ENCODE assay signal across 18 cellular contexts in genomic region chr1:156615946-156616345, GRCh38. TPM values are rescaled to one million over a fixed set of nuclear protein-coding genes. Genes with fewer than 3 reads are reported as not detected.
A peak's percentile ranks its signal among the peaks of the same experiment; 100 is the strongest.
DNase-seq lines count a peak whose midpoint lies in the region; FAIRE-seq and TF ChIP-seq lines count a peak whose summit lies in the region.
"Had no signal": no experiment of that assay in that cellular context is flagged by ENCODE, and none has a peak within 500 bp of the region (broad histone marks: within the 10 kb centered on the region; RNA-seq: fewer than 3 reads in every experiment).

No MANE protein-coding gene starts in this region.

- BruUV-seq in Caco-2 (replicated peaks; lab: Mats Ljungman, UMichigan) = no TSS peak

- H3K27ac ChIP-seq in C4-2B (peak overlapping the region; percentile 76), breast epithelium (peak overlapping the region; percentile 13 to 81), kidney (ENCODE audit: low read depth in 2 of 2, low read length in 2 of 2) (peak overlapping the region; percentile 62 to 74)

- intact Hi-C loops in breast epithelium (cut with DNase I; ENCODE audit: low total_unique reads) (no loop called here), kidney (cut with DNase I) (no loop called here), Caco-2 (cut with micrococcal nuclease; ENCODE audit: unreplicated experiment) (no loop called here), CD14-positive monocyte (cut with micrococcal nuclease) (no loop called here)

- peaks cover 7% of the 10 kb centered on the region for H3K4me1 Mint-ChIP-seq in Caco-2 (ENCODE audit: low read depth, unreplicated experiment)
- peaks cover 6% of the 10 kb centered on the region for H3K4me1 Mint-ChIP-seq in CD14-positive monocyte

- CTCF ChIA-PET in Caco-2 (lab: Charles Lee) = no interaction called here

- no peak for TF ChIP-seq POLR2A in breast epithelium (IDR thresholded peaks at IDR 0.05)

- H3K4me3 ChIP-seq in breast epithelium (peak overlapping the region in 2 of 3 donors; percentile 19 to 43), kidney (ENCODE audit: low read length in 2 of 2) (peak overlapping the region in 1 of 2 donors; percentile 8), skeletal muscle satellite cell (ENCODE audit: low read length) (no peak overlapping the region), Caco-2 (ENCODE audit: low read depth, low read length) (no peak overlapping the region)

- H3K9me3 ChIP-seq in breast epithelium = no peaks in the 10 kb centered on the region
- no peaks in the 10 kb centered on the region for H3K9me3 ChIP-seq in kidney (ENCODE audit: control insufficient read depth in 1 of 2, low read length in 2 of 2)
- no peaks in the 10 kb centered on the region for H3K9me3 ChIP-seq in skeletal muscle satellite cell (replicated peaks; ENCODE audit: low read length)
- H3K9me3 ChIP-seq in Caco-2 = no peaks in the 10 kb centered on the region

- POLR2A ChIA-PET in Caco-2 (lab: Charles Lee) = interaction anchor here (0.6 kb wide), 1 partner anchor 89 kb away, joined by 3 read pairs; no protein-coding TSS in a partner anchor

- H3K4me1 ChIP-seq in breast epithelium (no peaks in the 10 kb centered on the region), kidney (ENCODE audit: control insufficient read depth in 1 of 2, insufficient read depth in 1 of 2, low read depth in 1 of 2, low read length in 2 of 2) (peaks cover 0 to 3% of the 10 kb centered on the region in 2 donors), skeletal muscle satellite cell (ENCODE audit: control insufficient read depth, insufficient read depth, low read length) (peaks cover 9% of the 10 kb centered on the region), Caco-2 (0 out of 2 replicates have a peak, but pooled peaks cover 4% of the 10 kb centered on the region)

- no peak for TF ChIP-seq CTCF in C4-2B (conservative IDR thresholded peaks at IDR 0.05)
- TF ChIP-seq CTCF in breast epithelium (IDR thresholded peaks at IDR 0.05) = no peak
- TF ChIP-seq CTCF in kidney (IDR thresholded peaks at IDR 0.05; ENCODE audit: borderline replicate concordance, extremely low read depth, insufficient read depth) = no peak
- TF ChIP-seq CTCF in Caco-2 (IDR thresholded peaks at IDR 0.05; ENCODE audit: insufficient read depth in 1 of 2, low read depth in 1 of 2, low read length in 1 of 2, severe bottlenecking in 1 of 2, unreplicated experiment in 1 of 2) = no peak
- TF ChIP-seq CTCF in CD14-positive monocyte (IDR thresholded peaks at IDR 0.05) = no peak

- no peak for DNase-seq in breast epithelium (ENCODE audit: low spot score in 2 of 2)
- DNase-seq in kidney = peak; percentile 74
- DNase-seq in Caco-2 = no peak
- no peak for DNase-seq in CD14-positive monocyte (ENCODE audit: low spot score)
- no peak for DNase-seq in NCI-H1092 (lab: John Stamatoyannopoulos, UW)
- DNase-seq in NCI-H146 (lab: John Stamatoyannopoulos, UW) = no peak
- DNase-seq: activated CD8-positive, alpha-beta memory T cell treated with anti-CD3 and anti-CD28 coated beads, Interleukin-2, amount 50 U/mL, for 4 hours; activated naive CD4-positive, alpha-beta T cell treated with anti-CD3 and anti-CD28 coated beads for 36 hours; DMS79 treated with DMSO at 0.1 percent for 48 hours; effector memory CD8-positive, alpha-beta T cell; RPMI8226; stimulated activated CD4-positive, alpha-beta T cell treated with anti-CD3 and anti-CD28 coated beads, Interleukin-2, amount 100 ng/mL, for 48 hours had no signal

- H3K27me3 Mint-ChIP-seq in Caco-2 (ENCODE audit: insufficient read depth, unreplicated experiment) = peaks cover 13% of the 10 kb centered on the region
- peaks cover 43 to 84% (median 53%) of the 10 kb centered on the region in 3 donors for H3K27me3 Mint-ChIP-seq in CD14-positive monocyte (ENCODE audit: low read depth in 3 of 3)

- FAIRE-seq in kidney (lab: Jason Lieb, UNC) = no peak
- FAIRE-seq: bronchial epithelial cell, frontal cortex had no signal

- H3K27me3 ChIP-seq in breast epithelium (peaks cover 0 to 14% of the 10 kb centered on the region in 2 donors), skeletal muscle satellite cell (ENCODE audit: control insufficient read depth, insufficient read depth, low read length) (peaks cover 46% of the 10 kb centered on the region), Caco-2 (replicated peaks; ENCODE audit: control insufficient read depth, insufficient read depth, low read length) (no peaks in the 10 kb centered on the region)

- no peaks in the 10 kb centered on the region for H3K36me3 ChIP-seq in breast epithelium
- H3K36me3 ChIP-seq in kidney (ENCODE audit: control insufficient read depth in 1 of 2, insufficient read depth in 2 of 2, low read length in 2 of 2) = no peaks in the 10 kb centered on the region
- H3K36me3 ChIP-seq in skeletal muscle satellite cell (ENCODE audit: insufficient read depth, low read length) = no peaks in the 10 kb centered on the region
- no peaks in the 10 kb centered on the region for H3K36me3 ChIP-seq in Caco-2 (ENCODE audit: control insufficient read depth, insufficient read depth, low read length)

- H3K9ac ChIP-seq in kidney (ENCODE audit: low read length in 2 of 2) = no peak overlapping the region
- H3K9ac ChIP-seq in skeletal muscle satellite cell (ENCODE audit: low read depth, low read length) = no peak overlapping the region

- H3K9me3 Mint-ChIP-seq in Caco-2 (ENCODE audit: unreplicated experiment) = no peaks in the 10 kb centered on the region
- H3K9me3 Mint-ChIP-seq in CD14-positive monocyte = peaks cover 0 to 7% (median 0%) of the 10 kb centered on the region in 7 donors
- H3K9me3 Mint-ChIP-seq: activated naive CD4-positive, alpha-beta T cell treated with anti-CD3 and anti-CD28 coated beads for 36 hours; effector memory CD8-positive, alpha-beta T cell; T-helper 1 cell treated with Interleukin-12 subunit alpha and Interleukin-12 subunit beta and Interleukin-4 antibody, amounts not matched to agents 30 μg/mL and 1 μg/mL, for 36 hours had no signal

- H3K4me3 Mint-ChIP-seq in Caco-2 (ENCODE audit: unreplicated experiment) (no peak overlapping the region), CD14-positive monocyte (no peak overlapping the region)
- H3K4me3 Mint-ChIP-seq: activated naive CD4-positive, alpha-beta T cell treated with anti-CD3 and anti-CD28 coated beads for 36 hours; effector memory CD8-positive, alpha-beta T cell; T-helper 1 cell treated with Interleukin-12 subunit alpha and Interleukin-12 subunit beta and Interleukin-4 antibody, amounts not matched to agents 30 μg/mL and 1 μg/mL, for 36 hours had no signal

- H3K27ac Mint-ChIP-seq in Caco-2 (ENCODE audit: unreplicated experiment) = no peak overlapping the region
- no peak overlapping the region for H3K27ac Mint-ChIP-seq in CD14-positive monocyte
- H3K27ac Mint-ChIP-seq: activated naive CD4-positive, alpha-beta T cell treated with anti-CD3 and anti-CD28 coated beads for 36 hours; effector memory CD8-positive, alpha-beta T cell; T-helper 1 cell treated with Interleukin-12 subunit alpha and Interleukin-12 subunit beta and Interleukin-4 antibody, amounts not matched to agents 30 μg/mL and 1 μg/mL, for 36 hours had no signal

- peak overlapping the region; percentile 55 for H3K4me2 ChIP-seq in skeletal muscle satellite cell (ENCODE audit: low read length)

- H3K36me3 Mint-ChIP-seq in Caco-2 (ENCODE audit: insufficient read depth, unreplicated experiment) = no peaks in the 10 kb centered on the region
- no peaks in the 10 kb centered on the region for H3K36me3 Mint-ChIP-seq in CD14-positive monocyte

RNA-seq across cellular contexts. Expression of gene HAPLN2, which starts 3.3 kb away (rescaled TPM):
- not detected for total RNA-seq in breast epithelium
- 1.9 TPM for total RNA-seq in kidney
- polyA plus RNA-seq in kidney (ENCODE audit: insufficient read depth, low read depth, low replicate concordance) = 0.30 TPM
- 0.25 and 0.44 TPM in 2 replicates for total RNA-seq in skeletal muscle satellite cell (2012; rRNA removed)
- total RNA-seq in Caco-2 (2022) = not detected in 2 replicates
- polyA plus RNA-seq in CD14-positive monocyte = not detected
- total RNA-seq: pulmonary artery endothelial cell had no signal

RNA-seq across cellular contexts. Expression of gene GPATCH4, which starts 14.7 kb away (rescaled TPM):
- total RNA-seq in breast epithelium = 10 to 100 TPM; 20.2 to 31.1 (median 23.7) TPM
- total RNA-seq in kidney = 24.0 TPM
- 26.2 TPM for polyA plus RNA-seq in kidney (ENCODE audit: insufficient read depth, low read depth, low replicate concordance)
- total RNA-seq in skeletal muscle satellite cell (2012; rRNA removed) = 20.0 and 25.6 TPM in 2 replicates
- total RNA-seq in Caco-2 (2022) = 52.5 and 53.5 TPM in 2 replicates
- 1 to 10 TPM; 2.6 to 5.3 TPM for polyA plus RNA-seq in CD14-positive monocyte

RNA-seq across cellular contexts. Expression of gene NAXE, which starts 24.4 kb away (rescaled TPM):
- 10 to 100 TPM; 70.4 to 90.5 (median 75.5) TPM for total RNA-seq in breast epithelium
- total RNA-seq in kidney = 78.0 TPM
- polyA plus RNA-seq in kidney (ENCODE audit: insufficient read depth, low read depth, low replicate concordance) = 221 TPM
- 81.9 and 87.4 TPM in 2 replicates for total RNA-seq in skeletal muscle satellite cell (2012; rRNA removed)
- 99.8 and 105 TPM in 2 replicates for total RNA-seq in Caco-2 (2022)
- polyA plus RNA-seq in CD14-positive monocyte = 10 to 100 TPM; 54.9 to 81.7 TPM

RNA-seq across cellular contexts. Expression of gene BCAN, which starts 26.0 kb away (rescaled TPM):
- under 1 TPM in 1 of 3 donors, not detected in 2; 0.44 TPM for total RNA-seq in breast epithelium
- total RNA-seq in kidney = 0.19 TPM
- polyA plus RNA-seq in kidney (ENCODE audit: insufficient read depth, low read depth, low replicate concordance) = 0.45 TPM
- not detected in 2 replicates for total RNA-seq in skeletal muscle satellite cell (2012; rRNA removed)
- not detected in 2 replicates for total RNA-seq in Caco-2 (2022)
- polyA plus RNA-seq in CD14-positive monocyte = not detected
- total RNA-seq: activated naive CD4-positive, alpha-beta T cell treated with anti-CD3 and anti-CD28 coated beads for 36 hours; bronchial epithelial cell; pulmonary artery endothelial cell had no signal

RNA-seq across cellular contexts. Expression of gene TTC24, which starts 36.4 kb away (rescaled TPM):
- total RNA-seq in breast epithelium = not detected
- 0.57 TPM for total RNA-seq in kidney
- not detected for polyA plus RNA-seq in kidney (ENCODE audit: insufficient read depth, low read depth, low replicate concordance)
- total RNA-seq in skeletal muscle satellite cell (2012; rRNA removed) = under 0.01 and 0.22 TPM in 2 replicates
- not detected in 2 replicates for total RNA-seq in Caco-2 (2022)
- polyA plus RNA-seq in CD14-positive monocyte = under 1 TPM in 1 of 2 donors, not detected in 1; 0.14 TPM
- total RNA-seq: bronchial epithelial cell, frontal cortex, pulmonary artery endothelial cell had no signal

Comparison
In these comparisons a context has a peak if more than half of its experiments do, and no peak if none do; other contexts are left out.
1. H3K4me3 ChIP-seq: peak in breast epithelium (2 of 3); none in skeletal muscle satellite cell (single experiment) and Caco-2 (single experiment).
2. Peak in every context shown above with its lines, with median percentiles within 50 percentile points of each other: H3K27ac ChIP-seq.